Comparison of ENCODE assay signal across 2 cellular contexts in the genomic region with DNA sequence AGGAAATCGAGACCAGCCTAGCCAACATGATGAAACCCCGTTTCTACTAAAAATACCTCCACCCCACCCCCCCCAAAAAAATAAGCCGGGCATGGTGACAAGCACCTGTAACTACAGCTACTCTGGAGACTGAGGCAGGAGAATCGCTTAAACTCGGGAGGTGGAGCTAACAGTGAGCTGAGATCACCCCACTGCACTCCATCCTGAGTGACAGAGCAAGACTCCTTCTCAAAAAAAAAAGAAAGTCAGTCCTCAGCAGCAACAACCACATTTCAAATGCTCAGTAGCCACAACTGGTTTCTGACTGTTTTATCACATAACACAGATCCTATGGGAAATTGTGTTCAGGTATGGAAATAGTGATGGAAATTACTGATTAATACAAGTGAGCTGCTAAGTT.
TF ChIP-seq lines count a peak whose summit lies in the region.

No MANE protein-coding gene starts in this region.

TF ChIP-seq in IMR-90, 13 proteins besides CTCF, POLR2A, EP300 and RAD21 (continued from another document):
- TF ChIP-seq CEBPB (IDR thresholded peaks at IDR 0.05; ENCODE audit: low read depth, low read length) (no peak), SMC3 (IDR thresholded peaks at IDR 0.05; ENCODE audit: low read depth, low read length) (no peak), BHLHE40 (IDR thresholded peaks at IDR 0.05; ENCODE audit: low read depth, low read length) (no peak), FOS (IDR thresholded peaks at IDR 0.05; ENCODE audit: low read depth, low read length) (no peak), CHD1 (IDR thresholded peaks at IDR 0.05; ENCODE audit: low read depth, low read length) (no peak), MAFK (IDR thresholded peaks at IDR 0.05; ENCODE audit: low read depth, low read length) (no peak), MAZ (IDR thresholded peaks at IDR 0.05; ENCODE audit: borderline replicate concordance, low read depth, low read length) (no peak), RCOR1 (IDR thresholded peaks at IDR 0.05; ENCODE audit: insufficient replicate concordance, low read length) (no peak)
- TF ChIP-seq, protein P1, sequence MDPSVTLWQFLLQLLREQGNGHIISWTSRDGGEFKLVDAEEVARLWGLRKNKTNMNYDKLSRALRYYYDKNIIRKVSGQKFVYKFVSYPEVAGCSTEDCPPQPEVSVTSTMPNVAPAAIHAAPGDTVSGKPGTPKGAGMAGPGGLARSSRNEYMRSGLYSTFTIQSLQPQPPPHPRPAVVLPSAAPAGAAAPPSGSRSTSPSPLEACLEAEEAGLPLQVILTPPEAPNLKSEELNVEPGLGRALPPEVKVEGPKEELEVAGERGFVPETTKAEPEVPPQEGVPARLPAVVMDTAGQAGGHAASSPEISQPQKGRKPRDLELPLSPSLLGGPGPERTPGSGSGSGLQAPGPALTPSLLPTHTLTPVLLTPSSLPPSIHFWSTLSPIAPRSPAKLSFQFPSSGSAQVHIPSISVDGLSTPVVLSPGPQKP (IDR thresholded peaks at IDR 0.05; ENCODE audit: borderline replicate concordance, low read depth, low read length): no peak
- TF ChIP-seq, protein P2, sequence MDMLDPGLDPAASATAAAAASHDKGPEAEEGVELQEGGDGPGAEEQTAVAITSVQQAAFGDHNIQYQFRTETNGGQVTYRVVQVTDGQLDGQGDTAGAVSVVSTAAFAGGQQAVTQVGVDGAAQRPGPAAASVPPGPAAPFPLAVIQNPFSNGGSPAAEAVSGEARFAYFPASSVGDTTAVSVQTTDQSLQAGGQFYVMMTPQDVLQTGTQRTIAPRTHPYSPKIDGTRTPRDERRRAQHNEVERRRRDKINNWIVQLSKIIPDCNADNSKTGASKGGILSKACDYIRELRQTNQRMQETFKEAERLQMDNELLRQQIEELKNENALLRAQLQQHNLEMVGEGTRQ (IDR thresholded peaks at IDR 0.05; ENCODE audit: low read depth, low read length): no peak

TF ChIP-seq in neural cell, 6 proteins besides CTCF, POLR2A, EP300 and RAD21 (continued from another document):
- TF ChIP-seq, protein P3, sequence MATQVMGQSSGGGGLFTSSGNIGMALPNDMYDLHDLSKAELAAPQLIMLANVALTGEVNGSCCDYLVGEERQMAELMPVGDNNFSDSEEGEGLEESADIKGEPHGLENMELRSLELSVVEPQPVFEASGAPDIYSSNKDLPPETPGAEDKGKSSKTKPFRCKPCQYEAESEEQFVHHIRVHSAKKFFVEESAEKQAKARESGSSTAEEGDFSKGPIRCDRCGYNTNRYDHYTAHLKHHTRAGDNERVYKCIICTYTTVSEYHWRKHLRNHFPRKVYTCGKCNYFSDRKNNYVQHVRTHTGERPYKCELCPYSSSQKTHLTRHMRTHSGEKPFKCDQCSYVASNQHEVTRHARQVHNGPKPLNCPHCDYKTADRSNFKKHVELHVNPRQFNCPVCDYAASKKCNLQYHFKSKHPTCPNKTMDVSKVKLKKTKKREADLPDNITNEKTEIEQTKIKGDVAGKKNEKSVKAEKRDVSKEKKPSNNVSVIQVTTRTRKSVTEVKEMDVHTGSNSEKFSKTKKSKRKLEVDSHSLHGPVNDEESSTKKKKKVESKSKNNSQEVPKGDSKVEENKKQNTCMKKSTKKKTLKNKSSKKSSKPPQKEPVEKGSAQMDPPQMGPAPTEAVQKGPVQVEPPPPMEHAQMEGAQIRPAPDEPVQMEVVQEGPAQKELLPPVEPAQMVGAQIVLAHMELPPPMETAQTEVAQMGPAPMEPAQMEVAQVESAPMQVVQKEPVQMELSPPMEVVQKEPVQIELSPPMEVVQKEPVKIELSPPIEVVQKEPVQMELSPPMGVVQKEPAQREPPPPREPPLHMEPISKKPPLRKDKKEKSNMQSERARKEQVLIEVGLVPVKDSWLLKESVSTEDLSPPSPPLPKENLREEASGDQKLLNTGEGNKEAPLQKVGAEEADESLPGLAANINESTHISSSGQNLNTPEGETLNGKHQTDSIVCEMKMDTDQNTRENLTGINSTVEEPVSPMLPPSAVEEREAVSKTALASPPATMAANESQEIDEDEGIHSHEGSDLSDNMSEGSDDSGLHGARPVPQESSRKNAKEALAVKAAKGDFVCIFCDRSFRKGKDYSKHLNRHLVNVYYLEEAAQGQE (IDR thresholded peaks at IDR 0.05; ENCODE audit: borderline replicate concordance): no peak
